In the genomic region with DNA sequence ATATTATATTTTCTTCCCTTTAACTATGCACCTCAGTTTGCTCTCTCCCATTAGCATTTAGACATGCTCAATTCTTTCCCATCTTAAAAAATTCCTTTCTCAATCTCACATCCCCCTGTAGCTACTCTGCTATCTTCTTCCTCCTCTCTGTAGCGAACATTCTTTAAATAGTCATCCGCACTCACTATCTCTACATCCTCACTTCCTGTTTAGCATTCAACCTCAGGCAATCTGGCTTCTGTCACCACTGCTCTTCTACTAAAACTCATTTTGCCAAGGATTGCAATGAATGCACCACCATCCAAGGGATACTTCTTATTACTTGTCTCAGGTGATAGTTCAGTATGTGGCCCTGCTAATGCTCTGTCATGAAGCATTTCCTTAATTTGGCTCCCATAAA, we compare ENCODE assay signal across 16 cellular contexts. TPM values are rescaled to one million over a fixed set of nuclear protein-coding genes. Genes with fewer than 3 reads are reported as not detected.
A peak's percentile ranks its signal among the peaks of the same experiment; 100 is the strongest.
DNase-seq lines count a peak whose midpoint lies in the region; ATAC-seq and TF ChIP-seq lines count a peak whose summit lies in the region.
"Had no signal": no experiment of that assay in that cellular context is flagged by ENCODE, and none has a peak within 500 bp of the region (broad histone marks: within the 10 kb centered on the region; RNA-seq: fewer than 3 reads in every experiment).

No MANE protein-coding gene starts in this region.

- H3K4me1 Mint-ChIP-seq in naive thymus-derived CD4-positive, alpha-beta T cell = peaks cover 0 to 3% (median 0%) of the 10 kb centered on the region in 7 donors
- H3K4me1 Mint-ChIP-seq in activated CD8-positive, alpha-beta T cell treated with anti-CD3 and anti-CD28 coated beads for 36 hours (ENCODE audit: low read depth) = peaks cover 12% of the 10 kb centered on the region
- no peaks in the 10 kb centered on the region for H3K4me1 Mint-ChIP-seq in stimulated activated memory B cell treated with anti-CD40 and anti-IgM and Interleukin-4, amounts not matched to agents 10 μg/mL and 1 μg/mL and 100 μg/mL, for 72 hours

- CTCF ChIA-PET in naive thymus-derived CD4-positive, alpha-beta T cell (lab: Charles Lee) = no interaction called here
- CTCF ChIA-PET in activated CD8-positive, alpha-beta T cell treated with anti-CD3 and anti-CD28 coated beads for 36 hours (lab: Charles Lee) = no interaction called here

- peak; percentile 63 for ATAC-seq in GM18858 (IDR thresholded peaks at IDR 0.05; ENCODE audit: unreplicated experiment)
- peak; percentile 63 for ATAC-seq in HG02943 (IDR thresholded peaks at IDR 0.05; ENCODE audit: low read depth, unreplicated experiment)
- ATAC-seq in naive thymus-derived CD4-positive, alpha-beta T cell = peak; percentile 44
- no peak for ATAC-seq in GM19328 (IDR thresholded peaks at IDR 0.05; ENCODE audit: unreplicated experiment)
- no peak for ATAC-seq in activated CD8-positive, alpha-beta T cell treated with anti-CD3 and anti-CD28 coated beads for 36 hours
- no peak for ATAC-seq in stimulated activated memory B cell treated with anti-CD40 and anti-IgM and Interleukin-4, amounts not matched to agents 10 μg/mL and 1 μg/mL and 100 μg/mL, for 72 hours

- H3K36me3 Mint-ChIP-seq in naive thymus-derived CD4-positive, alpha-beta T cell = no peaks in the 10 kb centered on the region
- no peaks in the 10 kb centered on the region for H3K36me3 Mint-ChIP-seq in activated CD8-positive, alpha-beta T cell treated with anti-CD3 and anti-CD28 coated beads for 36 hours (ENCODE audit: low read depth)
- H3K36me3 Mint-ChIP-seq in stimulated activated memory B cell treated with anti-CD40 and anti-IgM and Interleukin-4, amounts not matched to agents 10 μg/mL and 1 μg/mL and 100 μg/mL, for 72 hours = no peaks in the 10 kb centered on the region

- intact Hi-C loops in naive thymus-derived CD4-positive, alpha-beta T cell (cut with micrococcal nuclease) = no loop called here
- intact Hi-C loops in activated CD8-positive, alpha-beta T cell treated with anti-CD3 and anti-CD28 coated beads for 36 hours (cut with micrococcal nuclease) = no loop called here

- H3K4me3 Mint-ChIP-seq in naive thymus-derived CD4-positive, alpha-beta T cell = no peak overlapping the region
- H3K4me3 Mint-ChIP-seq in activated CD8-positive, alpha-beta T cell treated with anti-CD3 and anti-CD28 coated beads for 36 hours = no peak overlapping the region
- H3K4me3 Mint-ChIP-seq in stimulated activated memory B cell treated with anti-CD40 and anti-IgM and Interleukin-4, amounts not matched to agents 10 μg/mL and 1 μg/mL and 100 μg/mL, for 72 hours = no peak overlapping the region
- H3K4me3 Mint-ChIP-seq: CD4-positive, alpha-beta T cell had no signal

- H3K4me1 ChIP-seq in naive thymus-derived CD4-positive, alpha-beta T cell (ENCODE audit: control insufficient read depth in 2 of 2, insufficient read depth in 2 of 2, low read length in 2 of 2) = peaks cover 0 to 5% of the 10 kb centered on the region in 2 donors
- H3K4me1 ChIP-seq: parathyroid adenoma had no signal

- POLR2A ChIA-PET in naive thymus-derived CD4-positive, alpha-beta T cell (lab: Charles Lee) = no interaction called here
- POLR2A ChIA-PET in activated CD8-positive, alpha-beta T cell treated with anti-CD3 and anti-CD28 coated beads for 36 hours (lab: Charles Lee) = no interaction called here

- no peak overlapping the region for H3K27ac ChIP-seq in naive thymus-derived CD4-positive, alpha-beta T cell (ENCODE audit: low read depth, low read length)
- H3K27ac ChIP-seq: parathyroid adenoma, thoracic aorta had no signal

- H3K36me3 ChIP-seq in naive thymus-derived CD4-positive, alpha-beta T cell (ENCODE audit: control insufficient read depth in 2 of 3, insufficient read depth in 3 of 3, low read length in 3 of 3) = no peaks in the 10 kb centered on the region
- H3K36me3 ChIP-seq: HAP-1, thoracic aorta had no signal

- no peak for TF ChIP-seq CTCF in activated CD8-positive, alpha-beta T cell treated with anti-CD3 and anti-CD28 coated beads for 36 hours (IDR thresholded peaks at IDR 0.05)

- H3K9me3 ChIP-seq in naive thymus-derived CD4-positive, alpha-beta T cell (ENCODE audit: control insufficient read depth in 2 of 3, low read length in 3 of 3) = no peaks in the 10 kb centered on the region
- H3K9me3 ChIP-seq: HAP-1, thoracic aorta had no signal

- peaks cover 0 to 2% (median 0%) of the 10 kb centered on the region in 11 donors for H3K9me3 Mint-ChIP-seq in naive thymus-derived CD4-positive, alpha-beta T cell
- no peaks in the 10 kb centered on the region for H3K9me3 Mint-ChIP-seq in activated CD8-positive, alpha-beta T cell treated with anti-CD3 and anti-CD28 coated beads for 36 hours
- no peaks in the 10 kb centered on the region for H3K9me3 Mint-ChIP-seq in stimulated activated memory B cell treated with anti-CD40 and anti-IgM and Interleukin-4, amounts not matched to agents 10 μg/mL and 1 μg/mL and 100 μg/mL, for 72 hours
- H3K9me3 Mint-ChIP-seq: CD4-positive, alpha-beta T cell had no signal

- peak; percentile 87 for DNase-seq in SIG-M5 treated with dmso at 0.1 percent for 504 hours (lab: John Stamatoyannopoulos, UW; ENCODE audit: unreplicated experiment)
- no peak for DNase-seq in naive thymus-derived CD4-positive, alpha-beta T cell
- DNase-seq in activated CD8-positive, alpha-beta T cell treated with anti-CD3 and anti-CD28 coated beads for 36 hours = no peak
- DNase-seq in SHP77 (lab: John Stamatoyannopoulos, UW) = no peak
- DNase-seq: activated CD4-positive, alpha-beta T cell treated with anti-CD3 and anti-CD28 coated beads for 48 hours; aorta; CD4-positive, alpha-beta T cell; NCI-H1694 treated with DMSO at 0.1 percent for 48 hours; NCI-H774 had no signal

- peaks cover 0 to 2% (median 0%) of the 10 kb centered on the region in 5 donors for H3K27me3 Mint-ChIP-seq in naive thymus-derived CD4-positive, alpha-beta T cell
- peaks cover 5% of the 10 kb centered on the region for H3K27me3 Mint-ChIP-seq in activated CD8-positive, alpha-beta T cell treated with anti-CD3 and anti-CD28 coated beads for 36 hours
- no peaks in the 10 kb centered on the region for H3K27me3 Mint-ChIP-seq in stimulated activated memory B cell treated with anti-CD40 and anti-IgM and Interleukin-4, amounts not matched to agents 10 μg/mL and 1 μg/mL and 100 μg/mL, for 72 hours
- H3K27me3 Mint-ChIP-seq: CD4-positive, alpha-beta T cell had no signal

- no peak overlapping the region for H3K4me3 ChIP-seq in naive thymus-derived CD4-positive, alpha-beta T cell (ENCODE audit: low read length)
- H3K4me3 ChIP-seq: HAP-1, thoracic aorta had no signal

- H3K27me3 ChIP-seq in naive thymus-derived CD4-positive, alpha-beta T cell (ENCODE audit: control insufficient read depth in 2 of 2, insufficient read depth in 2 of 2, low read length in 2 of 2) = no peaks in the 10 kb centered on the region

- H3K27ac Mint-ChIP-seq in naive thymus-derived CD4-positive, alpha-beta T cell = no peak overlapping the region
- no peak overlapping the region for H3K27ac Mint-ChIP-seq in activated CD8-positive, alpha-beta T cell treated with anti-CD3 and anti-CD28 coated beads for 36 hours
- no peak overlapping the region for H3K27ac Mint-ChIP-seq in stimulated activated memory B cell treated with anti-CD40 and anti-IgM and Interleukin-4, amounts not matched to agents 10 μg/mL and 1 μg/mL and 100 μg/mL, for 72 hours
- H3K27ac Mint-ChIP-seq: CD4-positive, alpha-beta T cell had no signal

RNA-seq across cellular contexts. Expression of a gene that starts 10.9 kb away (rescaled TPM):
- total RNA-seq in naive thymus-derived CD4-positive, alpha-beta T cell = 10 to 100 TPM; 15.2 to 78.4 (median 32.2) TPM
- 10 to 100 TPM; 12.8 to 17.5 TPM for polyA plus RNA-seq in naive thymus-derived CD4-positive, alpha-beta T cell
- total RNA-seq in activated CD8-positive, alpha-beta T cell treated with anti-CD3 and anti-CD28 coated beads for 36 hours = 10 to 100 TPM; 31.3 to 36.0 TPM

Comparison
In these comparisons a context has a peak if more than half of its experiments do, and no peak if none do; other contexts are left out.
1. ATAC-seq: peak in GM18858 (single experiment), HG02943 (single experiment) and naive thymus-derived CD4-positive, alpha-beta T cell (single experiment); none in GM19328 (single experiment), activated CD8-positive, alpha-beta T cell treated with anti-CD3 and anti-CD28 coated beads for 36 hours (single experiment) and stimulated activated memory B cell treated with anti-CD40 and anti-IgM and Interleukin-4, amounts not matched to agents 10 μg/mL and 1 μg/mL and 100 μg/mL, for 72 hours (single experiment).